Comparison of ENCODE assay signal across 8 cellular contexts in the genomic region with DNA sequence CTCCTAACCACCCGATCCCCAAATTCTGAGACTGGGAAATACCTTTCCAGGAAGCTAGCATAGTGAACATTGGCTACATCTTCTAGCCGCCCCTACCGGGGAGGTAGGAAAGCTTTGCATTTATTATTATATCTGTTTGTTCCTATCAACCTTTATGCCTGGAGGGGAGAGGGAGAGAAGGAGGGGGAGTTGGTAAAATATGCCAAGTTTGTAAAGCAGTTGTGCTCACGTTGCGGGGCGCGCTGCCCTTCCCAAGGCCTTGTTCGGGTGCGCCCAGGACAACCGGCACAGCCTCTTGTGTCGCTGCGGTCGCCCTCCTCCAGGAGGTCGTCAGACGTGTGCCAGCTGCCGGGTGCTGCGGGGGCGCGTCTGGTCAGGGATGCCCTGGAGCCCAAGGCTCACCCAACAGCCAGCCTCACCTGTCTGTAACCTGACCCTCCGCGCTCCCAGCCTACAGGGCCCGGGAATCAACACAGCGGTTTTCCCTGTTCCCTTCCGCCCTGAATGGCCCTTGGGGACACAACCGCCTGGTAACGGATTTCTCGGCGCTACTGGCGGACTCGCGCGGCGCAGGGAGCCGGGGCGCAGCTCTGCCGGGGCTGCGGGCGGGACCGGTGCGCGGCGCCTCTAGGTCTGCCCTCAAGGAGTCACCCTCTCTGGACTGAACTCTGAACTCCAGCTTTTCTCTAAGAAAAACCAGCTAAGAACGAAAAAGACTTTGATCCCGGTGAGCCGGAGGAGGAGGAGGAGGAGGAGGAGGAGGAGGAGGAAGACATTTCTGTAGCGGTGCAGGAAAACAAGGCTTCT. TPM values are rescaled to one million over a fixed set of nuclear protein-coding genes. Genes with fewer than 3 reads are reported as not detected.
DNase-seq lines count a peak whose midpoint lies in the region; ATAC-seq and TF ChIP-seq lines count a peak whose summit lies in the region.

No MANE protein-coding gene starts in this region.

- DNase-seq in AG20443 (ENCODE audit: low spot score) (peak; percentile 44), LoVo (ENCODE audit: low spot score) (peak; percentile 68), activated B cell treated with CpG ODN at 0.5 μM for 24 hours (no peak), lung (ENCODE audit: low spot score) (peak; percentile 56), NCI-H1694 (lab: John Stamatoyannopoulos, UW) (no peak), caudate nucleus (lab: John Stamatoyannopoulos, UW) (no peak)
- DNase-seq in activated CD4-positive, CD25-positive, alpha-beta regulatory T cell treated with anti-CD3 and anti-CD28 coated beads, Interleukin-2, amount 50 U/mL, for 72 hours, result no peak

- H3K36me3 Mint-ChIP-seq in activated B cell treated with CpG ODN at 0.5 μM for 24 hours (ENCODE audit: low read depth), result no peaks in the 10 kb centered on the region

- peaks cover 0 to 18% of the 10 kb centered on the region in 2 donors for H3K4me1 ChIP-seq in lung (ENCODE audit: control insufficient read depth in 2 of 2, insufficient read depth in 2 of 2, low read length in 2 of 2)

- POLR2A ChIA-PET in activated B cell treated with CpG ODN at 0.5 μM for 24 hours (lab: Charles Lee), result no interaction called here

- H3K9me3 ChIP-seq in lung (ENCODE audit: control insufficient read depth in 2 of 2, insufficient read depth in 1 of 2, low read length in 1 of 2), result peaks cover 0 to 1% of the 10 kb centered on the region in 2 donors

- no peak overlapping the region for H3K4me3 ChIP-seq in lung

- H3K27ac ChIP-seq in lung (ENCODE audit: low read depth in 1 of 2, low read length in 1 of 2) (peak overlapping the region in 1 of 2 donors; percentile 68), caudate nucleus (ENCODE audit: low read depth, low read length) (no peak overlapping the region)

- peak overlapping the region; percentile 48 for H3K4me3 Mint-ChIP-seq in activated B cell treated with CpG ODN at 0.5 μM for 24 hours

- no peak overlapping the region for H3K27ac Mint-ChIP-seq in activated B cell treated with CpG ODN at 0.5 μM for 24 hours

- CTCF ChIA-PET in activated B cell treated with CpG ODN at 0.5 μM for 24 hours (lab: Charles Lee), result no interaction called here

- 2 to 3% methylated on average over 34 to 46 of the region's 46 CpGs for whole genome bisulfite sequencing in lung, 2 donors

- H3K27me3 ChIP-seq in lung (ENCODE audit: control insufficient read depth, insufficient read depth), result peaks cover 5% of the 10 kb centered on the region

- H3K36me3 ChIP-seq in lung (ENCODE audit: control insufficient read depth in 2 of 2, insufficient read depth in 2 of 2, low read length in 2 of 2), result no peaks in the 10 kb centered on the region

- no peak for ATAC-seq in activated B cell treated with CpG ODN at 0.5 μM for 24 hours (ENCODE audit: low read depth)
- peak; percentile 45 for ATAC-seq in lung (ENCODE audit: insufficient read depth, low FRiP score)
- no peak for ATAC-seq in GM19463 (IDR thresholded peaks at IDR 0.05; ENCODE audit: unreplicated experiment)

- peaks cover 2% of the 10 kb centered on the region for H3K9me3 Mint-ChIP-seq in activated B cell treated with CpG ODN at 0.5 μM for 24 hours

- H3K27me3 Mint-ChIP-seq in activated B cell treated with CpG ODN at 0.5 μM for 24 hours, result peaks cover 53% of the 10 kb centered on the region

- intact Hi-C loops in activated B cell treated with CpG ODN at 0.5 μM for 24 hours (cut with micrococcal nuclease), result no loop called here

- H3K4me1 Mint-ChIP-seq in activated B cell treated with CpG ODN at 0.5 μM for 24 hours, result peaks cover 14% of the 10 kb centered on the region

- TF ChIP-seq CTCF in activated B cell treated with CpG ODN at 0.5 μM for 24 hours (IDR thresholded peaks at IDR 0.05) (no peak), lung (IDR thresholded peaks at IDR 0.05; ENCODE audit: control extremely low read depth, extremely low read depth) (no peak)

RNA-seq across cellular contexts. Expression of a gene that starts 1.1 kb away (rescaled TPM):
- total RNA-seq in activated B cell treated with CpG ODN at 0.5 μM for 24 hours (not detected in 2 replicates), lung (10 to 100 TPM in 1 of 2 donors, 1 to 10 TPM in 1; 7.8 to 11.2 TPM)
- polyA plus RNA-seq in lung, result 1 to 10 TPM; 2.7 to 6.7 TPM

Comparison
In these comparisons a context has a peak if more than half of its experiments do, and no peak if none do; other contexts are left out.
1. DNase-seq: peak in AG20443 (single experiment), LoVo (single experiment) and lung (single experiment); none in activated B cell treated with CpG ODN at 0.5 μM for 24 hours (single experiment), activated CD4-positive, CD25-positive, alpha-beta regulatory T cell treated with anti-CD3 and anti-CD28 coated beads, Interleukin-2, amount 50 U/mL, for 72 hours (single experiment), NCI-H1694 (single experiment) and caudate nucleus (0 of 61).